Comparison of ENCODE assay signal across 7 cellular contexts in the genomic region with DNA sequence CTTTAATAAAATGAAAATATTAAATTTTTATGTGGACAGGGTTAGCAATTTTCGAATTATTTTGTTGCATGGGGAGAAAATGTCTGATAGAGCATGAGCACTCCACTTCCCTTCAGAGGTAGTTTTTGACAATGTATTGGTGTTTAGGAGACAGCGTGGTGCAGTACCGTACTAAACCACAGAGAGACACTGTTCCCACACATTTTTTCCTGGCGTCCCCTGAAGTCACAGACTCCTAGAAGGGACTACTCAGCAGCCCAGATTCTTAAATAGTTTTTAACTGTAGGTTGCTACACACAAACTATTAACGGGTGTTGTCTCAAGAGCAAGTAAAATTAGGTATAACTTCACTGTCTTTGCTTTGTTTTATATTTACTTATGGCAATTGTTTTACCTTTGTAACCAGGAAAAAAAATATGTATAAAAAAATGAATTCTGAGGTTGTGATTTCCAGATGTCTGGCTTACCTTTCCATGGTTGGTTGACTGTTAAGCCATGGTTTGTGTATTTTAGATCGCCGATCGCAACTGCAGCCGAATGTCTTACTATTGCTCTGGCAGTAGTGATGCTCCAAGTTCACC.
A peak's percentile ranks its signal among the peaks of the same experiment; 100 is the strongest.
DNase-seq lines count a peak whose midpoint lies in the region; ATAC-seq and TF ChIP-seq lines count a peak whose summit lies in the region.

No MANE protein-coding gene starts in this region.

- no peak for TF ChIP-seq POLR2A in testis (IDR thresholded peaks at IDR 0.05)

- H3K4me2 ChIP-seq in KMS-11, result no peak overlapping the region

- no peak overlapping the region for H3K9ac ChIP-seq in KMS-11

- intact Hi-C loops in Panc1 (cut with micrococcal nuclease; ENCODE audit: unreplicated experiment) (loop anchor here (10.0 kb wide), 1 partner anchor 379 kb away; no protein-coding TSS in a partner anchor), testis (cut with DNase I; ENCODE audit: low total_unique reads) (no loop called here)

- POLR2A ChIA-PET in Panc1 (lab: Charles Lee), result no interaction called here

- H3K27ac ChIP-seq in KMS-11 (no peak overlapping the region), Panc1 (ENCODE audit: low read length) (no peak overlapping the region), testis (no peak overlapping the region)

- DNase-seq in ELR (ENCODE audit: low read depth) (peak; percentile 51), Panc1 (ENCODE audit: low read depth, low spot score) (peak; percentile 15), cerebellar cortex (ENCODE audit: low spot score) (peak; percentile 61), kidney epithelial cell (ENCODE audit: low read depth) (peak; percentile 9), testis (peak; percentile 74)
- no peak for DNase-seq in activated effector memory CD4-positive, alpha-beta T cell treated with anti-CD3 and anti-CD28 coated beads, Interleukin-2, amount 50 U/mL, for 16 hours

- in situ Hi-C loops in Panc1 (cut with HindIII; ENCODE audit: low pct_unique_long_range_greater_than_20kb, low sequenced_read_pairs), result no loop called here

- peak; percentile 95 for TF ChIP-seq CTCF in KMS-11 (conservative IDR thresholded peaks at IDR 0.05; ENCODE audit: low read depth, low read length)
- peak; percentile 70 for TF ChIP-seq CTCF in Panc1 (IDR thresholded peaks at IDR 0.05)
- TF ChIP-seq CTCF in kidney epithelial cell (IDR thresholded peaks at IDR 0.05; ENCODE audit: insufficient read depth, low read length, poor library complexity, severe bottlenecking), result peak; percentile 94
- peak; percentile 57 to 93 (median 91) for TF ChIP-seq CTCF in testis (IDR thresholded peaks at IDR 0.05)

- peaks cover 14% of the 10 kb centered on the region for H3K4me1 ChIP-seq in KMS-11 (ENCODE audit: low read depth, poor library complexity, severe bottlenecking)
- H3K4me1 ChIP-seq in Panc1 (ENCODE audit: control insufficient read depth, insufficient read depth, low read length), result no peaks in the 10 kb centered on the region
- H3K4me1 ChIP-seq in testis, result no peaks in the 10 kb centered on the region

- CTCF ChIA-PET in Panc1 (lab: Charles Lee), result no interaction called here

- H3K36me3 ChIP-seq in KMS-11 (ENCODE audit: insufficient read depth) (no peaks in the 10 kb centered on the region), Panc1 (ENCODE audit: control insufficient read depth, insufficient read depth, low read length) (no peaks in the 10 kb centered on the region), kidney epithelial cell (ENCODE audit: control insufficient read depth, insufficient read depth, low read length) (no peaks in the 10 kb centered on the region), testis (ENCODE audit: low read depth, missing control alignments) (no peaks in the 10 kb centered on the region)

- peak; percentile 85 for ATAC-seq in Panc1

- no peaks in the 10 kb centered on the region for H3K27me3 ChIP-seq in KMS-11 (ENCODE audit: insufficient read depth, low read depth)
- H3K27me3 ChIP-seq in Panc1 (ENCODE audit: control insufficient read depth, insufficient read depth, low read length), result no peaks in the 10 kb centered on the region
- no peaks in the 10 kb centered on the region for H3K27me3 ChIP-seq in kidney epithelial cell (ENCODE audit: control insufficient read depth, insufficient read depth, low read length)
- H3K27me3 ChIP-seq in testis, result no peaks in the 10 kb centered on the region

- H2AFZ ChIP-seq in KMS-11 (ENCODE audit: low read depth), result no peak overlapping the region

- no TSS peak for BruUV-seq in Panc1 (replicated peaks; lab: Mats Ljungman, UMichigan)

- H3K9me3 ChIP-seq in Panc1 (ENCODE audit: control insufficient read depth, insufficient read depth, low read depth, low read length), result no peaks in the 10 kb centered on the region
- no peaks in the 10 kb centered on the region for H3K9me3 ChIP-seq in testis

- H3K79me2 ChIP-seq in KMS-11 (ENCODE audit: insufficient read depth, low read depth), result no peaks in the 10 kb centered on the region

- H4K20me1 ChIP-seq in KMS-11 (ENCODE audit: insufficient read depth), result no peaks in the 10 kb centered on the region

- WGBS in testis, 2 donors, result 52 to 58% methylated on average over 9 of the region's 9 CpGs

- no peak overlapping the region for H3K4me3 ChIP-seq in KMS-11 (IDR thresholded peaks at IDR 0.05; ENCODE audit: insufficient read depth, low read depth, low read length)
- H3K4me3 ChIP-seq in Panc1 (ENCODE audit: low read depth in 2 of 2, low read length in 2 of 2), result no peak overlapping the region
- no peak overlapping the region for H3K4me3 ChIP-seq in kidney epithelial cell (ENCODE audit: low read depth, low read length)
- no peak overlapping the region for H3K4me3 ChIP-seq in testis
